ENCODE assay signal across 8 cellular contexts in the genomic region with DNA sequence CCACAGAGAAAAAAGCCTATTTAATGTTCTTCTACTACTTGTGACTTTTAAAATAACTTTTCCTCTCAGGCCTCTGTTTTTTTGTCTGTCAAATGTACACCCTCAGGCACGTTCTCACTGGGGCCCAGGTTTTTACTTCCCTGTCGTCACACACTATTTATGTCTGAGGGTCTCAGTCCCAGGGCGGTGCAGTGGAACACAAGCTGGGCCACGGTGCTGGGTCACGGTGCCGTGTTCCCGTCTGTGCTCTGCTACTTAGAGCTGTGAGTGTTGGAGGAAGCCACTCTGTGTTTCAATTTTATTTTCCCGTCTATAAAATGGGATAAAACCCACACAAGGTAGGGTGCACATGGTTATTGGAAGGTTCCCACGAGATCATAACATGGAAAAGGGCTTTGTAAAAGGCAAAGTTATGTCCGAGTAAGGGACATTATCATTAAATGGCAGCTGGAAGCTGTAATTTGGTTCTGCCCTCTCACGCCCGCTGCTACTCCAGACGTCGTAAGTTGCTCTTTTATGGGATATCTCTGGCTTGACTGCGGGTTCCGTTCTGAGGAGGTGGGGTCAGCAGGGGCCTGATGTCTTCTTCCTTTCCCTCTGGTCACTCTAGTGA. TPM values are rescaled to one million over a fixed set of nuclear protein-coding genes. Genes with fewer than 3 reads are reported as not detected.
DNase-seq lines count a peak whose midpoint lies in the region; ATAC-seq and TF ChIP-seq lines count a peak whose summit lies in the region.

No MANE protein-coding gene starts in this region.

- no peaks in the 10 kb centered on the region for H3K27me3 Mint-ChIP-seq in stimulated activated naive CD8-positive, alpha-beta T cell treated with anti-CD3 and anti-CD28 coated beads, Interleukin-15, Interleukin-2, amounts not matched to agents 100 ng/mL and 50 ng/mL, for 24 hours
- no peaks in the 10 kb centered on the region for H3K27me3 Mint-ChIP-seq in memory B cell

- no peaks in the 10 kb centered on the region for H3K9me3 Mint-ChIP-seq in stimulated activated naive CD8-positive, alpha-beta T cell treated with anti-CD3 and anti-CD28 coated beads, Interleukin-15, Interleukin-2, amounts not matched to agents 100 ng/mL and 50 ng/mL, for 24 hours
- no peaks in the 10 kb centered on the region for H3K9me3 Mint-ChIP-seq in memory B cell

- H3K9me3 ChIP-seq in mammary epithelial cell (replicated peaks; ENCODE audit: insufficient read depth, low read length) (no peaks in the 10 kb centered on the region), uterus (no peaks in the 10 kb centered on the region)

- 70% methylated on average over 15 of the region's 16 CpGs for WGBS in mammary epithelial cell (ENCODE audit: low coverage, missing lambda C conversion rate)

- H3K4me1 ChIP-seq in mammary epithelial cell (ENCODE audit: insufficient read depth, low read length) (peaks cover 20% of the 10 kb centered on the region), uterus (peaks cover 8 to 9% of the 10 kb centered on the region in 2 donors)

- no peaks in the 10 kb centered on the region for H3K36me3 ChIP-seq in mammary epithelial cell (ENCODE audit: insufficient read depth, low read length)
- H3K36me3 ChIP-seq in uterus, result no peaks in the 10 kb centered on the region

- H3K9ac ChIP-seq in mammary epithelial cell (ENCODE audit: insufficient read depth, low read length), result no peak overlapping the region

- peaks cover 71% of the 10 kb centered on the region for H3K4me1 Mint-ChIP-seq in stimulated activated naive CD8-positive, alpha-beta T cell treated with anti-CD3 and anti-CD28 coated beads, Interleukin-15, Interleukin-2, amounts not matched to agents 100 ng/mL and 50 ng/mL, for 24 hours (ENCODE audit: low read depth)
- H3K4me1 Mint-ChIP-seq in memory B cell, result peaks cover 36% of the 10 kb centered on the region

- in situ Hi-C loops in mammary epithelial cell (cut with MboI; ENCODE audit: low sequenced_read_pairs in 2 of 2), result no loop called here

- intact Hi-C loops in mammary epithelial cell (cut with micrococcal nuclease) (loop anchor here (2.0 kb wide), 1 partner anchor 25 kb away; the partner anchor contains the start of gene ZNF775), uterus (cut with DNase I; ENCODE audit: low total_unique reads) (no loop called here)

- H2AFZ ChIP-seq in mammary epithelial cell (ENCODE audit: low read depth, low read length), result peak overlapping the region; percentile 96

- H4K20me1 ChIP-seq in mammary epithelial cell (ENCODE audit: insufficient read depth, low read length), result no peaks in the 10 kb centered on the region

- H3K27ac ChIP-seq in mammary epithelial cell (ENCODE audit: insufficient read depth, low read depth, low read length) (no peak overlapping the region), uterus (peak overlapping the region; percentile 98 to 99)

- no peak for ATAC-seq in stimulated activated naive CD8-positive, alpha-beta T cell treated with anti-CD3 and anti-CD28 coated beads, Interleukin-15, Interleukin-2, amounts not matched to agents 100 U/mL and 50 U/mL, for 24 hours
- ATAC-seq in memory B cell (ENCODE audit: low read depth) (no peak), GM21381 (IDR thresholded peaks at IDR 0.05; ENCODE audit: unreplicated experiment) (no peak)

- CTCF ChIA-PET in mammary epithelial cell (lab: Charles Lee; ENCODE audit: low non-redundant PET), result interaction anchor here (0.5 kb wide), 1 partner anchor 684 kb away, joined by 3 read pairs; no protein-coding TSS in a partner anchor

- TF ChIP-seq CTCF in mammary epithelial cell (conservative IDR thresholded peaks at IDR 0.05 in 1 of 2, IDR thresholded peaks at IDR 0.05 in 1 of 2; ENCODE audit: extremely low read depth in 1 of 2, insufficient read depth in 1 of 2, low read depth in 1 of 2, low read length in 2 of 2) (no peak), uterus (IDR thresholded peaks at IDR 0.05) (no peak)

- peak overlapping the region; percentile 87 for H3K4me2 ChIP-seq in mammary epithelial cell (ENCODE audit: insufficient read depth, low read depth, low read length)

- no peak for TF ChIP-seq POLR2A in uterus (IDR thresholded peaks at IDR 0.05)

- no peak for DNase-seq in stimulated activated naive CD8-positive, alpha-beta T cell treated with anti-CD3 and anti-CD28 coated beads, Interleukin-15, Interleukin-2, amounts not matched to agents 100 U/mL and 50 U/mL, for 24 hours
- DNase-seq in mammary epithelial cell (no peak), memory B cell (ENCODE audit: low spot score in 2 of 2) (peak; percentile 21 to 35), uterus (no peak), AG20443 (ENCODE audit: low spot score) (no peak), SK-N-DZ (ENCODE audit: low spot score) (no peak)

- peak overlapping the region; percentile 90 for H3K27ac Mint-ChIP-seq in stimulated activated naive CD8-positive, alpha-beta T cell treated with anti-CD3 and anti-CD28 coated beads, Interleukin-15, Interleukin-2, amounts not matched to agents 100 ng/mL and 50 ng/mL, for 24 hours
- H3K27ac Mint-ChIP-seq in memory B cell, result peak overlapping the region; percentile 99

- BruUV-seq in mammary epithelial cell (replicated peaks; lab: Mats Ljungman, UMichigan), result no TSS peak

- H3K4me3 Mint-ChIP-seq in stimulated activated naive CD8-positive, alpha-beta T cell treated with anti-CD3 and anti-CD28 coated beads, Interleukin-15, Interleukin-2, amounts not matched to agents 100 ng/mL and 50 ng/mL, for 24 hours, result peak overlapping the region; percentile 89
- H3K4me3 Mint-ChIP-seq in memory B cell, result peak overlapping the region; percentile 90

- H3K79me2 ChIP-seq in mammary epithelial cell (ENCODE audit: insufficient read depth, low read length), result no peaks in the 10 kb centered on the region

- H3K27me3 ChIP-seq in mammary epithelial cell (ENCODE audit: insufficient read depth, low read length) (no peaks in the 10 kb centered on the region), uterus (no peaks in the 10 kb centered on the region)

- H3K4me3 ChIP-seq in mammary epithelial cell (replicated peaks in 1 of 3; ENCODE audit: insufficient read depth in 1 of 3, low read depth in 2 of 3, low read length in 3 of 3) (peak overlapping the region; percentile 39 to 73 (median 54)), uterus (peak overlapping the region; percentile 63 to 80)

- dilution Hi-C loops in mammary epithelial cell (cut with HindIII; ENCODE audit: low sequenced_read_pairs), result no loop called here

- H3K36me3 Mint-ChIP-seq in stimulated activated naive CD8-positive, alpha-beta T cell treated with anti-CD3 and anti-CD28 coated beads, Interleukin-15, Interleukin-2, amounts not matched to agents 100 ng/mL and 50 ng/mL, for 24 hours (ENCODE audit: low read depth), result peaks cover 10% of the 10 kb centered on the region
- H3K36me3 Mint-ChIP-seq in memory B cell, result peaks cover 12% of the 10 kb centered on the region

RNA-seq across cellular contexts. Expression of gene ZNF775, which starts 25.1 kb away (rescaled TPM):
- total RNA-seq in mammary epithelial cell (1 to 10 TPM; 2.0 to 2.3 TPM), uterus (1 to 10 TPM in 3 of 4 donors, not detected in 1; 2.0 to 8.4 (median 6.7) TPM)
- polyA plus RNA-seq in mammary epithelial cell, result 1.1 TPM
- 2.6 TPM for polyA minus RNA-seq in mammary epithelial cell
- polyA plus RNA-seq in SK-N-DZ (2014; cell fraction: cytosol; rRNA removed), result 16.4 and 25.1 TPM in 2 replicates
- 18.4 and 21.0 TPM in 2 replicates for polyA plus RNA-seq in SK-N-DZ (2014; cell fraction: nucleus; rRNA removed)

RNA-seq across cellular contexts. Expression of gene REPIN1, which starts 35.7 kb away (rescaled TPM):
- total RNA-seq in mammary epithelial cell (10 to 100 TPM in 1 of 2 donors, 1 to 10 TPM in 1; 5.6 to 33.5 TPM), uterus (10 to 100 TPM in 3 of 4 donors, 1 to 10 TPM in 1; 9.7 to 80.8 (median 37.9) TPM)
- polyA plus RNA-seq in mammary epithelial cell, result 3.9 TPM
- 4.7 TPM for polyA minus RNA-seq in mammary epithelial cell
- polyA plus RNA-seq in SK-N-DZ (2014; cell fraction: cytosol; rRNA removed), result 153 and 165 TPM in 2 replicates
- polyA plus RNA-seq in SK-N-DZ (2014; cell fraction: nucleus; rRNA removed), result 147 and 176 TPM in 2 replicates

RNA-seq across cellular contexts. Expression of gene GIMAP8, which starts 46.2 kb away (rescaled TPM):
- 1 to 10 TPM in 1 of 2 donors, not detected in 1; 3.6 TPM for total RNA-seq in mammary epithelial cell
- 1.2 TPM for polyA plus RNA-seq in mammary epithelial cell
- polyA minus RNA-seq in mammary epithelial cell, result not detected
- 10 to 100 TPM; 16.7 to 47.7 (median 25.6) TPM for total RNA-seq in uterus
- polyA plus RNA-seq in SK-N-DZ (2014; cell fraction: cytosol; rRNA removed), result 0.03 TPM in 1 of 2 replicates, not detected in the other
- not detected in 2 replicates for polyA plus RNA-seq in SK-N-DZ (2014; cell fraction: nucleus; rRNA removed)

Comparison
In these comparisons a context has a peak if more than half of its experiments do, and no peak if none do; other contexts are left out.
1. DNase-seq: peak in memory B cell (2 of 2); none in stimulated activated naive CD8-positive, alpha-beta T cell treated with anti-CD3 and anti-CD28 coated beads, Interleukin-15, Interleukin-2, amounts not matched to agents 100 U/mL and 50 U/mL, for 24 hours (single experiment), mammary epithelial cell (single experiment), uterus (0 of 2), AG20443 (single experiment) and SK-N-DZ (single experiment).